ENCODE assay signal across 15 cellular contexts in the genomic region with DNA sequence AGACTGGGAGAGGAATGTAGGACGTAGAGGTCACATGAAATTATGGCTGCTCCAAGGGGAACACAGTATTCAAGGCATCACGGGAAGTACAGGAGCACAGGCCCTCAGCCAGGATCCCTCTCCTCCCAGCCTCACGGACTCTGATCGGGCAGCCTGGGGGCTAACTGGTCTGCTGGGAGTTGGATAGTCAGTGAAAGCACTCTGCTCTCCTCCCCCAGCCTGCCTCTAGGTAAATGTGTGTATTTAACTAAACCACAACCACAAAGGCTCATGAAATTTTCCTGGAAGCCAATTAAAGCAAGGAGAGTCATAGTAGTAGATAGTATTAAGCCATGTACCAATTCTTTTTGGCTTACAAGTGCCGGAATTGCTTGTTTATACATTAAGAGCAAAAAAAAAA.
DNase-seq lines count a peak whose midpoint lies in the region; FAIRE-seq and TF ChIP-seq lines count a peak whose summit lies in the region.
"Had no signal": no experiment of that assay in that cellular context is flagged by ENCODE, and none has a peak within 500 bp of the region (broad histone marks: within the 10 kb centered on the region; RNA-seq: fewer than 3 reads in every experiment).

No MANE protein-coding gene starts in this region.

- DNase-seq in NCI-H2107 treated with DMSO at 0.1 percent for 48 hours (lab: John Stamatoyannopoulos, UW; ENCODE audit: unreplicated experiment) (peak; percentile 32), NCI-H2107 (lab: John Stamatoyannopoulos, UW) (no peak), NOMO-1 treated with dmso at 0.1 percent for 144 hours (lab: John Stamatoyannopoulos, UW; ENCODE audit: unreplicated experiment) (peak; percentile 5), fibroblast of mammary gland (ENCODE audit: low read depth) (peak; percentile 85), small intestine (peak; percentile 5), OCI-M2 (lab: John Stamatoyannopoulos, UW; ENCODE audit: unreplicated experiment) (no peak), NCI-H187 treated with DMSO at 0.1 percent for 48 hours (lab: John Stamatoyannopoulos, UW) (no peak), NCI-H2029 (lab: John Stamatoyannopoulos, UW) (no peak)
- DNase-seq: activated CD4-positive, alpha-beta memory T cell treated with anti-CD3 and anti-CD28 coated beads, Interleukin-2, amount 10 ng/mL, durations not matched to agents 7 days and 5 days; amygdala; gastrocnemius medialis; NCI-H1436 treated with DMSO at 0.1 percent for 48 hours; SHP77 treated with DMSO at 0.1 percent for 48 hours; upper lobe of left lung had no signal

- no peak for FAIRE-seq in small intestine (lab: Jason Lieb, UNC)
- FAIRE-seq: A549 had no signal

- H3K4me1 ChIP-seq in small intestine (ENCODE audit: control insufficient read depth in 2 of 2, insufficient read depth in 1 of 2, low read depth in 1 of 2, low read length in 1 of 2): peaks cover 0 to 2% of the 10 kb centered on the region in 2 donors
- H3K4me1 ChIP-seq: gastrocnemius medialis, upper lobe of left lung had no signal

- WGBS in small intestine, 3 donors: 68 to 73% (median 72%) methylated on average over 5 of the region's 5 CpGs

- H3K36me3 ChIP-seq in small intestine (ENCODE audit: control insufficient read depth in 2 of 2, insufficient read depth in 2 of 2, low read length in 2 of 2): no peaks in the 10 kb centered on the region
- H3K36me3 ChIP-seq: gastrocnemius medialis, upper lobe of left lung had no signal

- H3K9me3 ChIP-seq in small intestine (ENCODE audit: control insufficient read depth, low read depth): no peaks in the 10 kb centered on the region
- H3K9me3 ChIP-seq: A549, gastrocnemius medialis, upper lobe of left lung had no signal

- no peak for TF ChIP-seq CTCF in fibroblast of mammary gland (conservative IDR thresholded peaks at IDR 0.05; ENCODE audit: control insufficient read depth, insufficient read depth, low read depth, low read length)

- H3K27ac ChIP-seq in small intestine (ENCODE audit: low read depth in 1 of 2, low read length in 1 of 2): no peak overlapping the region
- H3K27ac ChIP-seq: upper lobe of left lung had no signal

- no peak overlapping the region for H3K4me3 ChIP-seq in fibroblast of mammary gland (ENCODE audit: control insufficient read depth, low read depth, low read length)
- no peak overlapping the region for H3K4me3 ChIP-seq in small intestine (ENCODE audit: low read depth in 1 of 2, low read length in 2 of 2)
- H3K4me3 ChIP-seq: A549, gastrocnemius medialis, upper lobe of left lung had no signal

- no peaks in the 10 kb centered on the region for H3K27me3 ChIP-seq in small intestine (ENCODE audit: control insufficient read depth in 2 of 2, insufficient read depth in 2 of 2, low read length in 2 of 2)
- H3K27me3 ChIP-seq: gastrocnemius medialis, upper lobe of left lung had no signal

Comparison
In these comparisons a context has a peak if more than half of its experiments do, and no peak if none do; other contexts are left out.
1. DNase-seq: peak in NCI-H2107 treated with DMSO at 0.1 percent for 48 hours (single experiment), NOMO-1 treated with dmso at 0.1 percent for 144 hours (single experiment), fibroblast of mammary gland (single experiment) and small intestine (single experiment); none in NCI-H2107 (single experiment), OCI-M2 (single experiment), NCI-H187 treated with DMSO at 0.1 percent for 48 hours (single experiment) and NCI-H2029 (single experiment).